8 cellular contexts compared by ENCODE assay signal in genomic region chr10:93893646-93894515, GRCh38. TPM values are rescaled to one million over a fixed set of nuclear protein-coding genes. Genes with fewer than 3 reads are reported as not detected.
DNase-seq lines count a peak whose midpoint lies in the region; ATAC-seq and TF ChIP-seq lines count a peak whose summit lies in the region.

SLC35G1 (plus strand) TSS chr10:93893978; CDS start chr10:93894034, 56 bp downstream.

- H3K9me3 ChIP-seq in testis, result no peaks in the 10 kb centered on the region

- 0% methylated on average over 5 to 21 of the region's 82 CpGs for whole genome bisulfite sequencing in testis, 2 donors

- peak within 1 kb of the TSS; percentile 78 to 83 for H3K27ac ChIP-seq in testis

- no peak for TF ChIP-seq CTCF in testis (IDR thresholded peaks at IDR 0.05)

- H3K27me3 ChIP-seq in testis, result no peaks in the 10 kb centered on the region

- intact Hi-C loops in testis (cut with DNase I; ENCODE audit: low total_unique reads), result no loop called here

- no peak for TF ChIP-seq POLR2A in testis (IDR thresholded peaks at IDR 0.05)

- peaks cover 13% of the 10 kb centered on the region for H3K4me1 ChIP-seq in testis

- DNase-seq in DMS79 treated with DMSO at 0.1 percent for 48 hours (lab: John Stamatoyannopoulos, UW) (peak; percentile 4), HuH-7.5 (ENCODE audit: low spot score) (peak; percentile 72), SHP77 (lab: John Stamatoyannopoulos, UW) (peak; percentile 14 to 75), activated gamma-delta T cell treated with Interleukin-2 at 50 U/mL for 16 hours (peak; percentile 62), germinal center (ENCODE audit: low spot score) (peak; percentile 87), occipital lobe (lab: John Stamatoyannopoulos, UW) (peak; percentile 57), testis (peak; percentile 73)

- peak within 1 kb of the TSS; percentile 76 to 95 for H3K4me3 ChIP-seq in testis

- ATAC-seq in GM21529 (IDR thresholded peaks at IDR 0.05; ENCODE audit: unreplicated experiment), result peak; percentile 87

- H3K36me3 ChIP-seq in testis (ENCODE audit: low read depth, missing control alignments), result no peaks in the 10 kb centered on the region

RNA-seq across cellular contexts. Expression of gene SLC35G1, which starts in this region (rescaled TPM):
- total RNA-seq in occipital lobe, result 5.9 TPM
- 1 to 10 TPM; 8.8 to 9.8 TPM for total RNA-seq in testis
- 13.9 TPM for polyA plus RNA-seq in testis (ENCODE audit: insufficient read depth, low read depth, low replicate concordance)

Comparison
In these comparisons a context has a peak if more than half of its experiments do, and no peak if none do; other contexts are left out.
1. Peak in every context shown above with its lines: DNase-seq, ATAC-seq, H3K4me3 ChIP-seq and H3K27ac ChIP-seq.
2. DNase-seq: peak in every context shown above with its lines; median percentile 87 in germinal center; 73 in testis; 72 in HuH-7.5; 62 in activated gamma-delta T cell treated with Interleukin-2 at 50 U/mL for 16 hours; 57 in occipital lobe; 44 in SHP77; 4 in DMS79 treated with DMSO at 0.1 percent for 48 hours.